10 cellular contexts compared by ENCODE assay signal in genomic region chr2:233386382-233387041, GRCh38. TPM values are rescaled to one million over a fixed set of nuclear protein-coding genes. Genes with fewer than 3 reads are reported as not detected.
A peak's percentile ranks its signal among the peaks of the same experiment; 100 is the strongest.
DNase-seq lines count a peak whose midpoint lies in the region; ATAC-seq, FAIRE-seq and TF ChIP-seq lines count a peak whose summit lies in the region.
"Had no signal": no experiment of that assay in that cellular context is flagged by ENCODE, and none has a peak within 500 bp of the region (broad histone marks: within the 10 kb centered on the region; RNA-seq: fewer than 3 reads in every experiment).

No MANE protein-coding gene starts in this region.

- H3K36me3 ChIP-seq in OCI-LY7 (ENCODE audit: insufficient read depth, low read length): peaks cover 33% of the 10 kb centered on the region

- BruUV-seq in OCI-LY7 (replicated peaks; lab: Mats Ljungman, UMichigan): no TSS peak

- DNase-seq in CD14-positive monocyte (ENCODE audit: low spot score) (no peak), OCI-LY7 (ENCODE audit: low spot score) (no peak), epithelial cell of proximal tubule (ENCODE audit: low read depth) (peak; percentile 26), neural crest cell (ENCODE audit: low read depth, low spot score) (no peak), NAMALWA (ENCODE audit: low spot score) (no peak), D721Med (ENCODE audit: insufficient read length, low spot score) (no peak)
- DNase-seq: activated effector memory CD4-positive, alpha-beta T cell treated with anti-CD3 and anti-CD28 coated beads, Interleukin-2, amount 50 U/mL, for 16 hours had no signal

- intact Hi-C loops in CD14-positive monocyte (cut with micrococcal nuclease): no loop called here
- intact Hi-C loops in OCI-LY7 (cut with micrococcal nuclease; ENCODE audit: unreplicated experiment): no loop called here

- ATAC-seq in HG02588 (IDR thresholded peaks at IDR 0.05; ENCODE audit: unreplicated experiment) (no peak), GM21825 (IDR thresholded peaks at IDR 0.05; ENCODE audit: unreplicated experiment) (no peak)

- H3K4me1 Mint-ChIP-seq in CD14-positive monocyte: peaks cover 31% of the 10 kb centered on the region
- H3K4me1 Mint-ChIP-seq in neural crest cell: peaks cover 37% of the 10 kb centered on the region

- no peaks in the 10 kb centered on the region; the same call in 1 of the 2 replicates for H4K20me1 ChIP-seq in OCI-LY7 (ENCODE audit: insufficient read depth, low read length)

- peaks cover 55 to 69% of the 10 kb centered on the region in 2 donors for H3K36me3 Mint-ChIP-seq in CD14-positive monocyte
- peaks cover 6% of the 10 kb centered on the region for H3K36me3 Mint-ChIP-seq in neural crest cell (ENCODE audit: low read depth)

- H2AFZ ChIP-seq in OCI-LY7 (ENCODE audit: low read length): no peak overlapping the region

- POLR2A ChIA-PET in OCI-LY7 (lab: Charles Lee): interaction anchor here (0.6 kb wide), 2 partner anchors 281 to 1737 kb away, joined by 3 to 4 read pairs; no protein-coding TSS in a partner anchor

- H3K4me1 ChIP-seq in OCI-LY7 (ENCODE audit: insufficient read depth, low read length, poor library complexity, severe bottlenecking): peaks cover 52% of the 10 kb centered on the region

- peak overlapping the region; percentile 82 for H3K27ac ChIP-seq in OCI-LY7 (ENCODE audit: low read depth, low read length, poor library complexity, severe bottlenecking)

- CTCF ChIA-PET in OCI-LY7 (lab: Charles Lee; ENCODE audit: unreplicated experiment): interaction anchor here (1.4 to 2.0 kb wide), 2 partner anchors 18 to 33 kb away, joined by 3 to 8 read pairs; no protein-coding TSS in a partner anchor

- H3K9me2 ChIP-seq in OCI-LY7 (ENCODE audit: insufficient read depth, low read length): no peaks in the 10 kb centered on the region

- TF ChIP-seq CTCF in CD14-positive monocyte (IDR thresholded peaks at IDR 0.05) (no peak), OCI-LY7 (conservative IDR thresholded peaks at IDR 0.05; ENCODE audit: low read length) (no peak), epithelial cell of proximal tubule (conservative IDR thresholded peaks at IDR 0.05; ENCODE audit: low read depth, low read length) (no peak), neural crest cell (conservative IDR thresholded peaks at IDR 0.05) (no peak), D721Med (IDR thresholded peaks at IDR 0.05; ENCODE audit: insufficient read depth, missing control alignments) (no peak)

- peak overlapping the region; percentile 28 for H3K4me3 ChIP-seq in OCI-LY7 (ENCODE audit: low read depth, low read length, poor library complexity, severe bottlenecking)
- no peak overlapping the region for H3K4me3 ChIP-seq in epithelial cell of proximal tubule (ENCODE audit: low read depth, low read length)
- H3K4me3 ChIP-seq: skin epidermis had no signal

- no peak for FAIRE-seq in D721Med (lab: Jason Lieb, UNC)

- H3K79me2 ChIP-seq in OCI-LY7 (ENCODE audit: insufficient read depth, low read depth, low read length): peaks cover 55% of the 10 kb centered on the region

- no peaks in the 10 kb centered on the region for H3K9me3 ChIP-seq in OCI-LY7 (ENCODE audit: low read length)

- no peaks in the 10 kb centered on the region for H3K9me3 Mint-ChIP-seq in CD14-positive monocyte
- no peaks in the 10 kb centered on the region for H3K9me3 Mint-ChIP-seq in neural crest cell

- H3K27me3 Mint-ChIP-seq in CD14-positive monocyte (ENCODE audit: low read depth in 3 of 3) (no peaks in the 10 kb centered on the region), neural crest cell (ENCODE audit: low read depth) (no peaks in the 10 kb centered on the region)

- H3K27ac Mint-ChIP-seq in CD14-positive monocyte (peak overlapping the region in 6 of 7 donors; percentile 3 to 85 (median 51)), neural crest cell (ENCODE audit: unreplicated experiment) (peak overlapping the region; percentile 50)

- H3K4me2 ChIP-seq in OCI-LY7 (ENCODE audit: low read length): peak overlapping the region; percentile 72

- H3K4me3 Mint-ChIP-seq in CD14-positive monocyte: no peak overlapping the region
- no peak overlapping the region for H3K4me3 Mint-ChIP-seq in neural crest cell

RNA-seq across cellular contexts. Expression of gene DGKD, which starts 32.2 kb away (rescaled TPM):
- 10 to 100 TPM; 14.5 to 16.6 TPM for polyA plus RNA-seq in CD14-positive monocyte
- 51.3 and 62.9 TPM in 2 replicates for total RNA-seq in OCI-LY7 (2014; rRNA removed; shearing (Covaris generic))
- total RNA-seq in OCI-LY7 (2022) (271 and 305 TPM in 2 replicates), epithelial cell of proximal tubule (10.3 and 24.5 TPM in 2 replicates), neural crest cell (48.7 and 58.6 TPM in 2 replicates)
